ENCODE assay signal across 1 cellular context in the genomic region with DNA sequence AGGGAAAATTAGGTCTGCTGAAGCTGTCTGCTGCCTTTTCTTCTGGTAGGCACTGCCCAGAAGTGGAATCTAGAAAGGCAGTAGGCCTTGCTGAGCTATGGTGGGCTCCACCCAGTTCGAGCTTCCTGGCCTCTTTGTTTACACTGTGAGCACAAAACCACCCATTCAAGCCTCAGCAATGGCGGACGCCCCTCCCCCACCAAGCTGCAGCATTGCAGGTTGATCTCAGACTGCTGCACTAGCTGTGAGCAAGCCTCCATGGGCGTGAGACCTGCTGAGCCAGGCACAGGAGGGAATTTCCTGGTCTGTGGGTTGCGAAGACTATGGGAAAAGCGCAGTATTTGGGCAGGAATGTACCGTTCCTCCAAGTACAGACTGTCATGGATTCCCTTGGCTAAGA.
TF ChIP-seq lines count a peak whose summit lies in the region.

No MANE protein-coding gene starts in this region.

TF ChIP-seq in HepG2, 621 proteins besides CTCF, POLR2A, EP300 and RAD21 (continued from another document and continues in another):
- TF ChIP-seq ZSCAN5A (CRISPR knock-in tag; IDR thresholded peaks at IDR 0.05; ENCODE audit: borderline replicate concordance) (peak; percentile 58; the same call in 1 of the 2 replicates), ZNF556 (CRISPR knock-in tag; IDR thresholded peaks at IDR 0.05; ENCODE audit: borderline replicate concordance) (no peak), BORCS8-MEF2B (CRISPR knock-in tag; IDR thresholded peaks at IDR 0.05) (peak; percentile 38; the same call in 1 of the 2 replicates), ARNT2 (CRISPR knock-in tag; IDR thresholded peaks at IDR 0.05; ENCODE audit: low read depth) (peak; percentile 45; the same call in 1 of the 2 replicates), ZNF687 (CRISPR knock-in tag; IDR thresholded peaks at IDR 0.05) (peak; percentile 84), ZBTB33 (CRISPR knock-in tag; IDR thresholded peaks at IDR 0.05) (peak; percentile 96), HMGXB4 (CRISPR knock-in tag; IDR thresholded peaks at IDR 0.05; ENCODE audit: borderline replicate concordance in 1 of 2, low read depth in 1 of 2) (peak in 1 of 2 experiments; percentile 28; a peak in 1 of 4 replicates), ZBTB25 (CRISPR knock-in tag; IDR thresholded peaks at IDR 0.05) (0 out of 2 replicates have a peak, but pooled peaks have one; percentile 33), TRIM24 (CRISPR knock-in tag; IDR thresholded peaks at IDR 0.05) (peak; percentile 40; the same call in 1 of the 2 replicates), TSC22D2 (CRISPR knock-in tag; IDR thresholded peaks at IDR 0.05; ENCODE audit: borderline replicate concordance) (no peak), MIXL1 (CRISPR knock-in tag; IDR thresholded peaks at IDR 0.05) (no peak), TCF7L2 (IDR thresholded peaks at IDR 0.05; ENCODE audit: low read depth, low read length) (no peak), MLXIP (CRISPR knock-in tag; IDR thresholded peaks at IDR 0.05; ENCODE audit: borderline replicate concordance) (no peak), SALL2 (CRISPR knock-in tag; IDR thresholded peaks at IDR 0.05) (peak; percentile 48; the same call in 1 of the 2 replicates), FOXJ3 (CRISPR knock-in tag; IDR thresholded peaks at IDR 0.05; ENCODE audit: borderline replicate concordance) (peak; percentile 38; the same call in 1 of the 2 replicates), SMYD3 (CRISPR knock-in tag; IDR thresholded peaks at IDR 0.05) (no peak)
- TF ChIP-seq, protein P1, sequence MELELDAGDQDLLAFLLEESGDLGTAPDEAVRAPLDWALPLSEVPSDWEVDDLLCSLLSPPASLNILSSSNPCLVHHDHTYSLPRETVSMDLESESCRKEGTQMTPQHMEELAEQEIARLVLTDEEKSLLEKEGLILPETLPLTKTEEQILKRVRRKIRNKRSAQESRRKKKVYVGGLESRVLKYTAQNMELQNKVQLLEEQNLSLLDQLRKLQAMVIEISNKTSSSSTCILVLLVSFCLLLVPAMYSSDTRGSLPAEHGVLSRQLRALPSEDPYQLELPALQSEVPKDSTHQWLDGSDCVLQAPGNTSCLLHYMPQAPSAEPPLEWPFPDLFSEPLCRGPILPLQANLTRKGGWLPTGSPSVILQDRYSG (CRISPR knock-in tag; IDR thresholded peaks at IDR 0.05) = no peak
- TF ChIP-seq, protein P2, sequence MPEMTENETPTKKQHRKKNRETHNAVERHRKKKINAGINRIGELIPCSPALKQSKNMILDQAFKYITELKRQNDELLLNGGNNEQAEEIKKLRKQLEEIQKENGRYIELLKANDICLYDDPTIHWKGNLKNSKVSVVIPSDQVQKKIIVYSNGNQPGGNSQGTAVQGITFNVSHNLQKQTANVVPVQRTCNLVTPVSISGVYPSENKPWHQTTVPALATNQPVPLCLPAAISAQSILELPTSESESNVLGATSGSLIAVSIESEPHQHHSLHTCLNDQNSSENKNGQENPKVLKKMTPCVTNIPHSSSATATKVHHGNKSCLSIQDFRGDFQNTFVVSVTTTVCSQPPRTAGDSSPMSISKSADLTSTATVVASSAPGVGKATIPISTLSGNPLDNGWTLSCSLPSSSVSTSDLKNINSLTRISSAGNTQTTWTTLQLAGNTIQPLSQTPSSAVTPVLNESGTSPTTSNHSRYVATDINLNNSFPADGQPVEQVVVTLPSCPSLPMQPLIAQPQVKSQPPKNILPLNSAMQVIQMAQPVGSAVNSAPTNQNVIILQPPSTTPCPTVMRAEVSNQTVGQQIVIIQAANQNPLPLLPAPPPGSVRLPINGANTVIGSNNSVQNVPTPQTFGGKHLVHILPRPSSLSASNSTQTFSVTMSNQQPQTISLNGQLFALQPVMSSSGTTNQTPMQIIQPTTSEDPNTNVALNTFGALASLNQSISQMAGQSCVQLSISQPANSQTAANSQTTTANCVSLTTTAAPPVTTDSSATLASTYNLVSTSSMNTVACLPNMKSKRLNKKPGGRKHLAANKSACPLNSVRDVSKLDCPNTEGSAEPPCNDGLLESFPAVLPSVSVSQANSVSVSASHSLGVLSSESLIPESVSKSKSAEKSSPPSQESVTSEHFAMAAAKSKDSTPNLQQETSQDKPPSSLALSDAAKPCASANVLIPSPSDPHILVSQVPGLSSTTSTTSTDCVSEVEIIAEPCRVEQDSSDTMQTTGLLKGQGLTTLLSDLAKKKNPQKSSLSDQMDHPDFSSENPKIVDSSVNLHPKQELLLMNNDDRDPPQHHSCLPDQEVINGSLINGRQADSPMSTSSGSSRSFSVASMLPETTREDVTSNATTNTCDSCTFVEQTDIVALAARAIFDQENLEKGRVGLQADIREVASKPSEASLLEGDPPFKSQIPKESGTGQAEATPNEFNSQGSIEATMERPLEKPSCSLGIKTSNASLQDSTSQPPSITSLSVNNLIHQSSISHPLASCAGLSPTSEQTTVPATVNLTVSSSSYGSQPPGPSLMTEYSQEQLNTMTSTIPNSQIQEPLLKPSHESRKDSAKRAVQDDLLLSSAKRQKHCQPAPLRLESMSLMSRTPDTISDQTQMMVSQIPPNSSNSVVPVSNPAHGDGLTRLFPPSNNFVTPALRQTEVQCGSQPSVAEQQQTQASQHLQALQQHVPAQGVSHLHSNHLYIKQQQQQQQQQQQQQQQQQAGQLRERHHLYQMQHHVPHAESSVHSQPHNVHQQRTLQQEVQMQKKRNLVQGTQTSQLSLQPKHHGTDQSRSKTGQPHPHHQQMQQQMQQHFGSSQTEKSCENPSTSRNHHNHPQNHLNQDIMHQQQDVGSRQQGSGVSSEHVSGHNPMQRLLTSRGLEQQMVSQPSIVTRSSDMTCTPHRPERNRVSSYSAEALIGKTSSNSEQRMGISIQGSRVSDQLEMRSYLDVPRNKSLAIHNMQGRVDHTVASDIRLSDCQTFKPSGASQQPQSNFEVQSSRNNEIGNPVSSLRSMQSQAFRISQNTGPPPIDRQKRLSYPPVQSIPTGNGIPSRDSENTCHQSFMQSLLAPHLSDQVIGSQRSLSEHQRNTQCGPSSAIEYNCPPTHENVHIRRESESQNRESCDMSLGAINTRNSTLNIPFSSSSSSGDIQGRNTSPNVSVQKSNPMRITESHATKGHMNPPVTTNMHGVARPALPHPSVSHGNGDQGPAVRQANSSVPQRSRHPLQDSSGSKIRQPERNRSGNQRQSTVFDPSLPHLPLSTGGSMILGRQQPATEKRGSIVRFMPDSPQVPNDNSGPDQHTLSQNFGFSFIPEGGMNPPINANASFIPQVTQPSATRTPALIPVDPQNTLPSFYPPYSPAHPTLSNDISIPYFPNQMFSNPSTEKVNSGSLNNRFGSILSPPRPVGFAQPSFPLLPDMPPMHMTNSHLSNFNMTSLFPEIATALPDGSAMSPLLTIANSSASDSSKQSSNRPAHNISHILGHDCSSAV (CRISPR knock-in tag; IDR thresholded peaks at IDR 0.05; ENCODE audit: borderline replicate concordance) = no peak
- TF ChIP-seq, protein P3, sequence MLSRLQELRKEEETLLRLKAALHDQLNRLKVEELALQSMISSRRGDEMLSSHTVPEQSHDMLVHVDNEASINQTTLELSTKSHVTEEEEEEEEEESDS (CRISPR knock-in tag; IDR thresholded peaks at IDR 0.05; ENCODE audit: borderline replicate concordance) = peak; percentile 50; the same call in 1 of the 2 replicates
- TF ChIP-seq, protein P4, sequence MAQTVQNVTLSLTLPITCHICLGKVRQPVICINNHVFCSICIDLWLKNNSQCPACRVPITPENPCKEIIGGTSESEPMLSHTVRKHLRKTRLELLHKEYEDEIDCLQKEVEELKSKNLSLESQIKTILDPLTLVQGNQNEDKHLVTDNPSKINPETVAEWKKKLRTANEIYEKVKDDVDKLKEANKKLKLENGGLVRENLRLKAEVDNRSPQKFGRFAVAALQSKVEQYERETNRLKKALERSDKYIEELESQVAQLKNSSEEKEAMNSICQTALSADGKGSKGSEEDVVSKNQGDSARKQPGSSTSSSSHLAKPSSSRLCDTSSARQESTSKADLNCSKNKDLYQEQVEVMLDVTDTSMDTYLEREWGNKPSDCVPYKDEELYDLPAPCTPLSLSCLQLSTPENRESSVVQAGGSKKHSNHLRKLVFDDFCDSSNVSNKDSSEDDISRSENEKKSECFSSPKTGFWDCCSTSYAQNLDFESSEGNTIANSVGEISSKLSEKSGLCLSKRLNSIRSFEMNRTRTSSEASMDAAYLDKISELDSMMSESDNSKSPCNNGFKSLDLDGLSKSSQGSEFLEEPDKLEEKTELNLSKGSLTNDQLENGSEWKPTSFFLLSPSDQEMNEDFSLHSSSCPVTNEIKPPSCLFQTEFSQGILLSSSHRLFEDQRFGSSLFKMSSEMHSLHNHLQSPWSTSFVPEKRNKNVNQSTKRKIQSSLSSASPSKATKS (CRISPR knock-in tag; IDR thresholded peaks at IDR 0.05) = no peak
